Comparison of ENCODE assay signal across 19 cellular contexts in genomic region chr7:131543298-131543697, GRCh38. TPM values are rescaled to one million over a fixed set of nuclear protein-coding genes. Genes with fewer than 3 reads are reported as not detected.
A peak's percentile ranks its signal among the peaks of the same experiment; 100 is the strongest.
DNase-seq lines count a peak whose midpoint lies in the region; ATAC-seq and TF ChIP-seq lines count a peak whose summit lies in the region.
"Had no signal": no experiment of that assay in that cellular context is flagged by ENCODE, and none has a peak within 500 bp of the region (broad histone marks: within the 10 kb centered on the region; RNA-seq: fewer than 3 reads in every experiment).

No MANE protein-coding gene starts in this region.

- H3K4me1 ChIP-seq in GM23338 (ENCODE audit: insufficient read depth): peaks cover 95% of the 10 kb centered on the region
- H3K4me1 ChIP-seq in left ventricle myocardium inferior: peaks cover 97% of the 10 kb centered on the region
- H3K4me1 ChIP-seq in gastrocnemius medialis: peaks cover 33 to 43% of the 10 kb centered on the region in 2 donors
- H3K4me1 ChIP-seq: HAP-1 had no signal

- no peaks in the 10 kb centered on the region for H3K27me3 ChIP-seq in GM23338 (ENCODE audit: insufficient read depth)
- no peaks in the 10 kb centered on the region for H3K27me3 ChIP-seq in left ventricle myocardium inferior (ENCODE audit: low read depth)
- no peaks in the 10 kb centered on the region for H3K27me3 ChIP-seq in gastrocnemius medialis

- H3K36me3 Mint-ChIP-seq in GM23338 (ENCODE audit: low read depth) (peaks cover 84% of the 10 kb centered on the region), WTC11 (peaks cover 55% of the 10 kb centered on the region)
- no peaks in the 10 kb centered on the region for H3K36me3 Mint-ChIP-seq in T-helper 2 cell treated with Interferon-gamma antibody and Interleukin-4, amounts not matched to agents 5 μg/mL and 100 μg/mL, for 36 hours (ENCODE audit: low read depth)
- H3K36me3 Mint-ChIP-seq in activated T-cell treated with anti-CD3 and anti-CD28 coated beads, Interleukin-2, amount 50 U/mL, for 4 hours (ENCODE audit: insufficient read depth): no peaks in the 10 kb centered on the region
- H3K36me3 Mint-ChIP-seq: CD4-positive, alpha-beta memory T cell had no signal

- H3K4me1 Mint-ChIP-seq in GM23338: peaks cover 93% of the 10 kb centered on the region
- H3K4me1 Mint-ChIP-seq in WTC11: peaks cover 97% of the 10 kb centered on the region
- peaks cover 12% of the 10 kb centered on the region for H3K4me1 Mint-ChIP-seq in T-helper 2 cell treated with Interferon-gamma antibody and Interleukin-4, amounts not matched to agents 5 μg/mL and 100 μg/mL, for 36 hours (ENCODE audit: low read depth)
- H3K4me1 Mint-ChIP-seq in activated T-cell treated with anti-CD3 and anti-CD28 coated beads, Interleukin-2, amount 50 U/mL, for 4 hours (ENCODE audit: low read depth): peaks cover 4% of the 10 kb centered on the region
- H3K4me1 Mint-ChIP-seq: B cell had no signal

- CTCF ChIA-PET in WTC11 (lab: Charles Lee): no interaction called here

- peaks cover 100% of the 10 kb centered on the region for H3K79me2 ChIP-seq in GM23338 (replicated peaks; ENCODE audit: insufficient read depth)

- peak overlapping the region; percentile 66; the same call in 1 of the 2 replicates for H3K27ac ChIP-seq in GM23338 (ENCODE audit: low read depth)
- peak overlapping the region; percentile 86 for H3K27ac ChIP-seq in left ventricle myocardium inferior (replicated peaks)
- H3K27ac ChIP-seq in gastrocnemius medialis: peak overlapping the region; percentile 44 to 78 (median 76)

- peaks cover 95% of the 10 kb centered on the region for H4K20me1 ChIP-seq in GM23338 (replicated peaks; ENCODE audit: insufficient read depth)

- ATAC-seq in GM23338 (no peak), WTC11 (no peak), gastrocnemius medialis (no peak), GM19452 (IDR thresholded peaks at IDR 0.05; ENCODE audit: unreplicated experiment) (no peak)
- ATAC-seq in activated T-cell treated with anti-CD3 and anti-CD28 coated beads, Interleukin-2, amount 50 U/mL, for 4 hours: no peak

- peak overlapping the region; percentile 48 for H3K4me2 ChIP-seq in GM23338

- POLR2A ChIA-PET in WTC11 (lab: Charles Lee): interaction anchor here (1.6 kb wide), 1 partner anchor 9 kb away, joined by 6 read pairs; no protein-coding TSS in a partner anchor

- H3K27me3 Mint-ChIP-seq in GM23338 (ENCODE audit: insufficient read depth, low read depth, poor library complexity): peaks cover 31% of the 10 kb centered on the region
- no peaks in the 10 kb centered on the region for H3K27me3 Mint-ChIP-seq in WTC11 (ENCODE audit: low read depth)
- H3K27me3 Mint-ChIP-seq in T-helper 2 cell treated with Interferon-gamma antibody and Interleukin-4, amounts not matched to agents 5 μg/mL and 100 μg/mL, for 36 hours (ENCODE audit: low read depth): no peaks in the 10 kb centered on the region
- H3K27me3 Mint-ChIP-seq in activated T-cell treated with anti-CD3 and anti-CD28 coated beads, Interleukin-2, amount 50 U/mL, for 4 hours (ENCODE audit: low read depth): peaks cover under 1% of the 10 kb centered on the region
- H3K27me3 Mint-ChIP-seq: B cell; CD4-positive, alpha-beta memory T cell had no signal

- no peaks in the 10 kb centered on the region for H3K9me2 ChIP-seq in GM23338 (ENCODE audit: insufficient read depth)

- intact Hi-C loops in left ventricle myocardium inferior (cut with micrococcal nuclease) (no loop called here), gastrocnemius medialis (cut with DNase I; ENCODE audit: low total_unique reads) (no loop called here)

- H3K36me3 ChIP-seq in GM23338 (ENCODE audit: insufficient read depth) (peaks cover 6% of the 10 kb centered on the region), left ventricle myocardium inferior (no peaks in the 10 kb centered on the region), gastrocnemius medialis (no peaks in the 10 kb centered on the region)
- H3K36me3 ChIP-seq: HAP-1 had no signal

- in situ Hi-C loops in gastrocnemius medialis (cut with MboI; ENCODE audit: low sequenced_read_pairs in 4 of 4): loop anchor here in 1 of 4 donors (10.0 kb wide), 1 partner anchor 112 kb away; no protein-coding TSS in a partner anchor

- TF ChIP-seq CTCF in GM23338 (conservative IDR thresholded peaks at IDR 0.05; ENCODE audit: low read depth in 2 of 2) (no peak), WTC11 (IDR thresholded peaks at IDR 0.05) (no peak), left ventricle myocardium inferior (IDR thresholded peaks at IDR 0.05; ENCODE audit: borderline replicate concordance) (no peak), gastrocnemius medialis (IDR thresholded peaks at IDR 0.05 in 4 of 5, conservative IDR thresholded peaks at IDR 0.05 in 1 of 5) (no peak)

- H3F3A ChIP-seq in GM23338 (replicated peaks; ENCODE audit: low read depth): peaks cover 63% of the 10 kb centered on the region

- DNase-seq in GM23338 (ENCODE audit: low spot score) (no peak), WTC11 (ENCODE audit: low spot score) (no peak), left ventricle myocardium inferior (no peak), gastrocnemius medialis (no peak), AG08396 (ENCODE audit: low spot score) (no peak)
- DNase-seq in T-helper 2 cell treated with Interferon-gamma antibody and Interleukin-4, amounts not matched to agents 5 μg/mL and 100 μg/mL, for 36 hours (ENCODE audit: low spot score): no peak
- no peak for DNase-seq in activated T-cell treated with anti-CD3 and anti-CD28 coated beads, Interleukin-2, amount 50 U/mL, for 4 hours
- DNase-seq: CD4-positive, alpha-beta memory T cell; NCI-H1092; NCI-H1694; NCI-H2107; NCI-H345; NCI-H526 treated with DMSO at 0.1 percent for 48 hours; NK-92 treated with Interleukin-12 subunit alpha and Interleukin-12 subunit beta, amount 100 ng/mL, for 24 hours; OCI-M1; RPMI8226 had no signal

- H3K27ac Mint-ChIP-seq in GM23338 (peak overlapping the region; percentile 79), WTC11 (peak overlapping the region; percentile 81)
- no peak overlapping the region for H3K27ac Mint-ChIP-seq in T-helper 2 cell treated with Interferon-gamma antibody and Interleukin-4, amounts not matched to agents 5 μg/mL and 100 μg/mL, for 36 hours
- H3K27ac Mint-ChIP-seq: B cell; CD4-positive, alpha-beta memory T cell had no signal

- no peak overlapping the region for H2AFZ ChIP-seq in GM23338

- TF ChIP-seq POLR2A in gastrocnemius medialis (IDR thresholded peaks at IDR 0.05): no peak

- H3K9me3 ChIP-seq in left ventricle myocardium inferior (replicated peaks): no peaks in the 10 kb centered on the region
- no peaks in the 10 kb centered on the region for H3K9me3 ChIP-seq in gastrocnemius medialis
- H3K9me3 ChIP-seq: HAP-1 had no signal

- H3K4me3 ChIP-seq in GM23338 (no peak overlapping the region), left ventricle myocardium inferior (no peak overlapping the region), gastrocnemius medialis (no peak overlapping the region)
- H3K4me3 ChIP-seq: HAP-1 had no signal

- H3K4me3 Mint-ChIP-seq in GM23338 (no peak overlapping the region; the same call in 2 of the 3 replicates), WTC11 (no peak overlapping the region)
- H3K4me3 Mint-ChIP-seq in T-helper 2 cell treated with Interferon-gamma antibody and Interleukin-4, amounts not matched to agents 5 μg/mL and 100 μg/mL, for 36 hours: no peak overlapping the region
- H3K4me3 Mint-ChIP-seq in activated T-cell treated with anti-CD3 and anti-CD28 coated beads, Interleukin-2, amount 50 U/mL, for 4 hours: no peak overlapping the region
- H3K4me3 Mint-ChIP-seq: B cell; CD4-positive, alpha-beta memory T cell had no signal

- H3K9me3 Mint-ChIP-seq in GM23338 (no peaks in the 10 kb centered on the region), WTC11 (no peaks in the 10 kb centered on the region)
- H3K9me3 Mint-ChIP-seq in T-helper 2 cell treated with Interferon-gamma antibody and Interleukin-4, amounts not matched to agents 5 μg/mL and 100 μg/mL, for 36 hours: no peaks in the 10 kb centered on the region
- H3K9me3 Mint-ChIP-seq in activated T-cell treated with anti-CD3 and anti-CD28 coated beads, Interleukin-2, amount 50 U/mL, for 4 hours: no peaks in the 10 kb centered on the region
- H3K9me3 Mint-ChIP-seq: CD4-positive, alpha-beta memory T cell had no signal

TF ChIP-seq in GM23338, 12 proteins besides CTCF, POLR2A, EP300 and RAD21:
- TF ChIP-seq JUNB (IDR thresholded peaks at IDR 0.05; ENCODE audit: unreplicated experiment): no peak

TF ChIP-seq in WTC11, 78 proteins besides CTCF, POLR2A, EP300 and RAD21:
- no peak for TF ChIP-seq ZNF416 (CRISPR knock-in tag; IDR thresholded peaks at IDR 0.05)
- TF ChIP-seq ZNF121 (CRISPR knock-in tag; IDR thresholded peaks at IDR 0.05): peak; percentile 74
- TF ChIP-seq USF2 (CRISPR knock-in tag; IDR thresholded peaks at IDR 0.05): peak; percentile 36; the same call in 1 of the 2 replicates
TF ChIP-seq in WTC11: peak in this region for 2.

RNA-seq across cellular contexts. Expression of gene PODXL, which starts 13.1 kb away (rescaled TPM):
- total RNA-seq in GM23338 (2014; rRNA removed; shearing (Covaris generic)): 698 and 727 TPM in 2 replicates
- polyA plus RNA-seq in GM23338 (2016; fragmentation: Nextera tagmentation; extraction: Ambion mirVana): 215 and 220 TPM in 2 replicates
- total RNA-seq in WTC11 (2021) (483 to 623 TPM (median 614 TPM) in 3 replicates), left ventricle myocardium inferior (67.4 TPM), gastrocnemius medialis (10 to 100 TPM in 3 of 4 donors, 1 to 10 TPM in 1; 7.9 to 21.3 (median 13.2) TPM)
- 1 to 10 TPM in 2 of 3 donors, under 1 TPM in 1; 0.76 to 1.4 (median 1.1) TPM for total RNA-seq in activated T-cell treated with anti-CD3 and anti-CD28 coated beads, Interleukin-2, amount 50 U/mL, for 4 hours
